ENCODE assay signal across 1 cellular context in the genomic region with DNA sequence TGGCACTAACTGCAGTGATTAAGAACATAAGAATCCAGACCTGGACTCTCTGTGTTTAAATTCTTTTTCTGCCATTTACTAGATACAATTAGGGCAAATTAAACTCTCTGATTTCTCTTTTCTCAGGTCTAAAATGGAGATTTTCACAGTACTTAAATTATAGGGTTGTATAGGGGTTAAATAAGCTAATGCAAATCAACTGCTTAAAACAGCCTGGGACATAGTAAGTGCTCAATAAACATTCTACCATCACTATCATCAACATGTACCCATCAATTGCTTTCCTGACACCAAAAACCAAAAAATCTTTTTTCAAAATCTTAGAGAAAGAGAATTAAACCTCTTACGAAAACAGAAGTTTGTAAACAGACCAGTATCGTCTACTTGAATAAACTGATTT.
TF ChIP-seq lines count a peak whose summit lies in the region.

No MANE protein-coding gene starts in this region.

TF ChIP-seq in GM12878, 131 proteins besides CTCF, POLR2A, EP300 and RAD21:
- TF ChIP-seq STAT3 (IDR thresholded peaks at IDR 0.05; ENCODE audit: low read depth, low read length) (no peak), ZBED1 (IDR thresholded peaks at IDR 0.05; ENCODE audit: borderline replicate concordance) (no peak), CBX5 (IDR thresholded peaks at IDR 0.05; ENCODE audit: low read depth) (no peak), STAT1 (conservative IDR thresholded peaks at IDR 0.05) (no peak), TBL1XR1 (IDR thresholded peaks at IDR 0.05; ENCODE audit: low read depth, low read length) (no peak), CBX3 (IDR thresholded peaks at IDR 0.05; ENCODE audit: borderline replicate concordance, low read depth) (no peak), SRF (IDR thresholded peaks at IDR 0.05; ENCODE audit: low read depth in 2 of 2, low read length in 2 of 2) (no peak), KDM1A (IDR thresholded peaks at IDR 0.05; ENCODE audit: borderline replicate concordance) (no peak), KLF5 (IDR thresholded peaks at IDR 0.05; ENCODE audit: partially characterized antibody) (no peak), RUNX3 (IDR thresholded peaks at IDR 0.05; ENCODE audit: low read length) (no peak), EGR1 (IDR thresholded peaks at IDR 0.05; ENCODE audit: borderline replicate concordance in 1 of 2, low read depth in 2 of 2, low read length in 2 of 2) (no peak), SMC3 (IDR thresholded peaks at IDR 0.05; ENCODE audit: borderline replicate concordance, low read length) (no peak), MYB (IDR thresholded peaks at IDR 0.05; ENCODE audit: borderline replicate concordance, low read depth, low read length) (no peak), E2F8 (IDR thresholded peaks at IDR 0.05; ENCODE audit: low read depth, partially characterized antibody) (no peak)
- TF ChIP-seq, protein P1, sequence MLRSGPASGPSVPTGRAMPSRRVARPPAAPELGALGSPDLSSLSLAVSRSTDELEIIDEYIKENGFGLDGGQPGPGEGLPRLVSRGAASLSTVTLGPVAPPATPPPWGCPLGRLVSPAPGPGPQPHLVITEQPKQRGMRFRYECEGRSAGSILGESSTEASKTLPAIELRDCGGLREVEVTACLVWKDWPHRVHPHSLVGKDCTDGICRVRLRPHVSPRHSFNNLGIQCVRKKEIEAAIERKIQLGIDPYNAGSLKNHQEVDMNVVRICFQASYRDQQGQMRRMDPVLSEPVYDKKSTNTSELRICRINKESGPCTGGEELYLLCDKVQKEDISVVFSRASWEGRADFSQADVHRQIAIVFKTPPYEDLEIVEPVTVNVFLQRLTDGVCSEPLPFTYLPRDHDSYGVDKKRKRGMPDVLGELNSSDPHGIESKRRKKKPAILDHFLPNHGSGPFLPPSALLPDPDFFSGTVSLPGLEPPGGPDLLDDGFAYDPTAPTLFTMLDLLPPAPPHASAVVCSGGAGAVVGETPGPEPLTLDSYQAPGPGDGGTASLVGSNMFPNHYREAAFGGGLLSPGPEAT (IDR thresholded peaks at IDR 0.05; ENCODE audit: low read depth) = no peak
- TF ChIP-seq, protein P2, sequence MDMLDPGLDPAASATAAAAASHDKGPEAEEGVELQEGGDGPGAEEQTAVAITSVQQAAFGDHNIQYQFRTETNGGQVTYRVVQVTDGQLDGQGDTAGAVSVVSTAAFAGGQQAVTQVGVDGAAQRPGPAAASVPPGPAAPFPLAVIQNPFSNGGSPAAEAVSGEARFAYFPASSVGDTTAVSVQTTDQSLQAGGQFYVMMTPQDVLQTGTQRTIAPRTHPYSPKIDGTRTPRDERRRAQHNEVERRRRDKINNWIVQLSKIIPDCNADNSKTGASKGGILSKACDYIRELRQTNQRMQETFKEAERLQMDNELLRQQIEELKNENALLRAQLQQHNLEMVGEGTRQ (IDR thresholded peaks at IDR 0.05; ENCODE audit: borderline replicate concordance, low read depth, low read length) = no peak
TF ChIP-seq in GM12878: peak in this region for 0.
